Comparison of ENCODE assay signal across 1 cellular context in genomic region chr10:77386833-77387232, GRCh38.
A peak's percentile ranks its signal among the peaks of the same experiment; 100 is the strongest.
TF ChIP-seq lines count a peak whose summit lies in the region.

No MANE protein-coding gene starts in this region.

TF ChIP-seq in IMR-90, 13 proteins besides CTCF, POLR2A, EP300 and RAD21 (continued from another document):
- TF ChIP-seq BHLHE40 (IDR thresholded peaks at IDR 0.05; ENCODE audit: low read depth, low read length) (peak; percentile 19; the same call in 1 of the 2 replicates), FOS (IDR thresholded peaks at IDR 0.05; ENCODE audit: low read depth, low read length) (peak; percentile 58; the same call in 1 of the 2 replicates), MAZ (IDR thresholded peaks at IDR 0.05; ENCODE audit: borderline replicate concordance, low read depth, low read length) (peak; percentile 67; the same call in 1 of the 2 replicates), CEBPB (IDR thresholded peaks at IDR 0.05; ENCODE audit: low read depth, low read length) (no peak)
- TF ChIP-seq, protein P1, sequence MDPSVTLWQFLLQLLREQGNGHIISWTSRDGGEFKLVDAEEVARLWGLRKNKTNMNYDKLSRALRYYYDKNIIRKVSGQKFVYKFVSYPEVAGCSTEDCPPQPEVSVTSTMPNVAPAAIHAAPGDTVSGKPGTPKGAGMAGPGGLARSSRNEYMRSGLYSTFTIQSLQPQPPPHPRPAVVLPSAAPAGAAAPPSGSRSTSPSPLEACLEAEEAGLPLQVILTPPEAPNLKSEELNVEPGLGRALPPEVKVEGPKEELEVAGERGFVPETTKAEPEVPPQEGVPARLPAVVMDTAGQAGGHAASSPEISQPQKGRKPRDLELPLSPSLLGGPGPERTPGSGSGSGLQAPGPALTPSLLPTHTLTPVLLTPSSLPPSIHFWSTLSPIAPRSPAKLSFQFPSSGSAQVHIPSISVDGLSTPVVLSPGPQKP (IDR thresholded peaks at IDR 0.05; ENCODE audit: borderline replicate concordance, low read depth, low read length) = no peak
